25 cellular contexts compared by ENCODE assay signal in the genomic region with DNA sequence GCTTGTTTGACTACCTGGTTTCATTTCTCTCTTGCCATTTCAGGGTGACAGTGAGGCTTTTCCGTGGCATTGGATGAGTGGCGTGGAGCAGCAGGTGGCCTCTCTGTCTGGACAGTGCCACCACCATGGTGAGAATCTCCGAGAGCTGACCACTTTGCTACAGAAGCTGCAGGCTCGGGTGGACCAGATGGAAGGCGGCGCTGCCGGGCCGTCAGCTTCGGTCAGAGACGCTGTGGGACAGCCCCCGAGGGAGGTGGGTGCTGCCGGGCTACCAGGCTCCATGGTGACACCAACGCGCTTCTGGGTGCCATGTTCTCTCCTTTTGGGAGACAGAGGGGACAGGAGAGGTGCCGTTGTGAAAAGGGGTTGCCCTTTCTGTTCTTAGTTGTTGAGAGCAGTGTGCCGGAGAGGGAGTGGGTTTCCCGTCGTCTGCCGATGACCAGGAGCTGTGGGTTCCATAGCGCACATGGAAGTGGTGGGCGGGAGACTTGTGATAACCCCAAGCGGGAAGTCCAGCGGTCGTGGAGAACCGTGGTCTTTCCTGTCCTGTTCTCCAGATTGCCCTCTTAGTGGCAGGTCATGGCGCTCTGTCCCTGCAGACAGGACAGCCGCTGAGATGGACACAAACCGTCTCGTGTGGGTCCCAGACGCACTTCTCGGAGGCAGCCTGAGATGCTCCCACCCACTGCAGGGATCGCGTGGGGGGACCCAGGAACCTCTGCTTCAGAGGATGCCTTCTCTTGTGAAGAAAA.
"Had no signal": no experiment of that assay in that cellular context is flagged by ENCODE, and none has a peak within 500 bp of the region (broad histone marks: within the 10 kb centered on the region; RNA-seq: fewer than 3 reads in every experiment).

No MANE protein-coding gene starts in this region.

- ATAC-seq: mucosa of descending colon; naive thymus-derived CD4-positive, alpha-beta T cell; natural killer cell treated with Interleukin-12 subunit alpha and Interleukin-12 subunit beta and Interleukin-15 and Interleukin-18, amount 100 ng/mL, for 72 hours; right cardiac atrium; sciatic nerve had no signal

- H3K4me1 ChIP-seq: prostate gland, stomach, testis, thyroid gland, transverse colon, upper lobe of left lung had no signal

- H3K4me3 Mint-ChIP-seq: immature natural killer cell; naive thymus-derived CD4-positive, alpha-beta T cell; natural killer cell treated with Interleukin-12 subunit alpha and Interleukin-12 subunit beta and Interleukin-15 and Interleukin-18, amount 100 ng/mL, for 72 hours had no signal

- H3K36me3 Mint-ChIP-seq: natural killer cell treated with Interleukin-12 subunit alpha and Interleukin-12 subunit beta and Interleukin-15 and Interleukin-18, amount 100 ng/mL, for 72 hours had no signal

- H3K9me3 ChIP-seq: left ventricle myocardium inferior, mucosa of descending colon, ovary, prostate gland, stomach, testis, thyroid gland, transverse colon, upper lobe of left lung had no signal

- H3K4me1 Mint-ChIP-seq: immature natural killer cell; naive thymus-derived CD4-positive, alpha-beta T cell had no signal

- FAIRE-seq: islet of Langerhans had no signal

- H3K4me3 ChIP-seq: left ventricle myocardium inferior, lung, mucosa of descending colon, ovary, prostate gland, skin epidermis, stomach, testis, thyroid gland, transverse colon, upper lobe of left lung had no signal

- H3K36me3 ChIP-seq: ovary had no signal

- H3K27me3 Mint-ChIP-seq: naive thymus-derived CD4-positive, alpha-beta T cell; natural killer cell treated with Interleukin-12 subunit alpha and Interleukin-12 subunit beta and Interleukin-15 and Interleukin-18, amount 100 ng/mL, for 72 hours had no signal

- H3K27me3 ChIP-seq: ovary, stomach, testis, thyroid gland, transverse colon, upper lobe of left lung had no signal

- H3K27ac Mint-ChIP-seq: immature natural killer cell; naive thymus-derived CD4-positive, alpha-beta T cell; natural killer cell treated with Interleukin-12 subunit alpha and Interleukin-12 subunit beta and Interleukin-15 and Interleukin-18, amount 100 ng/mL, for 72 hours had no signal

- H3K27ac ChIP-seq: left ventricle myocardium inferior, ovary, prostate gland, skin epidermis, stomach, testis, thyroid gland, transverse colon, upper lobe of left lung had no signal

- DNase-seq: hypothalamus; immature natural killer cell; left ventricle myocardium inferior; midbrain; mucosa of descending colon; naive thymus-derived CD4-positive, alpha-beta T cell; ovary; retina; stimulated activated CD4-positive, alpha-beta T cell treated with anti-CD3 and anti-CD28 coated beads, Interleukin-12 subunit alpha, Interleukin-12 subunit beta, amount 100 ng/mL, for 4 hours; stimulated activated CD4-positive, alpha-beta T cell treated with anti-CD3 and anti-CD28 coated beads, Interleukin-15, amount 100 ng/mL, for 24 hours; stimulated activated CD4-positive, alpha-beta T cell treated with anti-CD3 and anti-CD28 coated beads, Interleukin-2, amount 100 ng/mL, for 24 hours; stimulated activated CD4-positive, alpha-beta T cell treated with anti-CD3 and anti-CD28 coated beads, Interleukin-4, amount 100 ng/mL, for 1 hour; stimulated activated naive CD4-positive, alpha-beta T cell; stomach; testis; thyroid gland; transverse colon had no signal

- H3K9me3 Mint-ChIP-seq: immature natural killer cell; naive thymus-derived CD4-positive, alpha-beta T cell; natural killer cell treated with Interleukin-12 subunit alpha and Interleukin-12 subunit beta and Interleukin-15 and Interleukin-18, amount 100 ng/mL, for 72 hours had no signal
